19 cellular contexts compared by ENCODE assay signal in genomic region chr1:3930696-3931309, GRCh38. TPM values are rescaled to one million over a fixed set of nuclear protein-coding genes. Genes with fewer than 3 reads are reported as not detected.
DNase-seq lines count a peak whose midpoint lies in the region; ATAC-seq, FAIRE-seq and TF ChIP-seq lines count a peak whose summit lies in the region.
"Had no signal": no experiment of that assay in that cellular context is flagged by ENCODE, and none has a peak within 500 bp of the region (broad histone marks: within the 10 kb centered on the region; RNA-seq: fewer than 3 reads in every experiment).

No MANE protein-coding gene starts in this region.

- H3K4me3 Mint-ChIP-seq in activated naive CD4-positive, alpha-beta T cell treated with anti-CD3 and anti-CD28 coated beads, Interleukin-2, amount 50 U/mL, for 24 hours = no peak overlapping the region
- no peak overlapping the region for H3K4me3 Mint-ChIP-seq in WTC11
- no peak overlapping the region for H3K4me3 Mint-ChIP-seq in activated naive CD4-positive, alpha-beta T cell treated with anti-CD3 and anti-CD28 coated beads for 36 hours

- intact Hi-C loops in K562 (cut with micrococcal nuclease) = no loop called here
- intact Hi-C loops in activated naive CD4-positive, alpha-beta T cell treated with anti-CD3 and anti-CD28 coated beads for 36 hours (cut with micrococcal nuclease) = no loop called here

- H4K20me1 ChIP-seq in K562 (replicated peaks; ENCODE audit: control insufficient read depth, insufficient read depth, low read length) = no peaks in the 10 kb centered on the region; the same call in 1 of the 2 replicates
- no peaks in the 10 kb centered on the region for H4K20me1 ChIP-seq in osteoblast (ENCODE audit: insufficient read depth, low read length)
- H4K20me1 ChIP-seq: BLaER1 had no signal

- no peaks in the 10 kb centered on the region for H3K4me1 Mint-ChIP-seq in activated naive CD4-positive, alpha-beta T cell treated with anti-CD3 and anti-CD28 coated beads, Interleukin-2, amount 50 U/mL, for 24 hours
- no peaks in the 10 kb centered on the region for H3K4me1 Mint-ChIP-seq in WTC11
- no peaks in the 10 kb centered on the region for H3K4me1 Mint-ChIP-seq in activated naive CD4-positive, alpha-beta T cell treated with anti-CD3 and anti-CD28 coated beads for 36 hours (ENCODE audit: low read depth)

- 6% methylated on average over 12 of the region's 12 CpGs for WGBS in K562 (ENCODE audit: insufficient coverage, low coverage, missing lambda C conversion rate)

- H3K4me3 ChIP-seq in K562 = no peak overlapping the region
- no peak overlapping the region for H3K4me3 ChIP-seq in osteoblast (ENCODE audit: insufficient read depth, low read length)
- H3K4me3 ChIP-seq: A549, BLaER1 had no signal

- H3K4me1 ChIP-seq in K562 (replicated peaks in 1 of 2; ENCODE audit: control insufficient read depth in 2 of 2, insufficient read depth in 2 of 2, low read length in 2 of 2) = peaks cover 0 to 3% of the 10 kb centered on the region in 2 experiments; a peak in 1 of 5 replicates
- H3K4me1 ChIP-seq in foreskin keratinocyte = no peaks in the 10 kb centered on the region
- H3K4me1 ChIP-seq in osteoblast (ENCODE audit: insufficient read depth, low read length) = no peaks in the 10 kb centered on the region
- H3K4me1 ChIP-seq: A549, BLaER1 had no signal

- peaks cover 8% of the 10 kb centered on the region for H3K27me3 Mint-ChIP-seq in activated naive CD4-positive, alpha-beta T cell treated with anti-CD3 and anti-CD28 coated beads, Interleukin-2, amount 50 U/mL, for 24 hours
- H3K27me3 Mint-ChIP-seq in WTC11 (ENCODE audit: low read depth) = peaks cover 31% of the 10 kb centered on the region
- H3K27me3 Mint-ChIP-seq in activated naive CD4-positive, alpha-beta T cell treated with anti-CD3 and anti-CD28 coated beads for 36 hours (ENCODE audit: low read depth) = peaks cover 2% of the 10 kb centered on the region

- H3K27ac ChIP-seq in K562 (ENCODE audit: extremely low read depth, low read depth, low read length) (no peak overlapping the region), foreskin keratinocyte (no peak overlapping the region), osteoblast (ENCODE audit: low read depth, low read length) (no peak overlapping the region)
- H3K27ac ChIP-seq: A549, BLaER1, KMS-11 had no signal

- POLR2A ChIA-PET in K562 (lab: Yijun Ruan, JAX) = interaction anchor here (0.6 to 1.1 kb wide), 2 partner anchors 10 to 184 kb away, joined by 4 to 6 read pairs; no protein-coding TSS in a partner anchor
- POLR2A ChIA-PET in WTC11 (lab: Charles Lee) = no interaction called here

- in situ Hi-C loops in K562 (cut with MboI) = no loop called here

- H3K9me1 ChIP-seq in K562 (ENCODE audit: control insufficient read depth, insufficient read depth, low read length) = no peaks in the 10 kb centered on the region

- H3K79me2 ChIP-seq in K562 (ENCODE audit: control insufficient read depth, insufficient read depth, low read length) (no peaks in the 10 kb centered on the region), osteoblast (ENCODE audit: insufficient read depth, low read length) (no peaks in the 10 kb centered on the region)

- BruUV-seq in K562 (replicated peaks; lab: Mats Ljungman, UMichigan) = no TSS peak

- no peak for TF ChIP-seq RAD21 in K562 (CRISPR knock-in tag; conservative IDR thresholded peaks at IDR 0.05 in 1 of 2, IDR thresholded peaks at IDR 0.05 in 1 of 2)

- H3K27ac Mint-ChIP-seq in activated naive CD4-positive, alpha-beta T cell treated with anti-CD3 and anti-CD28 coated beads, Interleukin-2, amount 50 U/mL, for 24 hours = peak overlapping the region; percentile 53
- H3K27ac Mint-ChIP-seq in WTC11 = no peak overlapping the region
- no peak overlapping the region for H3K27ac Mint-ChIP-seq in activated naive CD4-positive, alpha-beta T cell treated with anti-CD3 and anti-CD28 coated beads for 36 hours

- H3K4me2 ChIP-seq in K562 (ENCODE audit: insufficient read depth, low read length) = no peak overlapping the region
- H3K4me2 ChIP-seq in osteoblast (ENCODE audit: insufficient read depth, low read length) = no peak overlapping the region
- H3K4me2 ChIP-seq: A549, BLaER1, KMS-11 had no signal

- ATAC-seq in K562 (peak; percentile 63), foreskin keratinocyte (peak; percentile 9), WTC11 (no peak)
- ATAC-seq: A549 had no signal

- FAIRE-seq in K562 (lab: Jason Lieb, UNC) = no peak
- FAIRE-seq: A549 had no signal

- H3K27me3 ChIP-seq in K562 (ENCODE audit: control insufficient read depth in 2 of 2, insufficient read depth in 2 of 2, low read length in 2 of 2) (peaks cover 26 to 40% of the 10 kb centered on the region in 2 experiments; a peak in 4 of 5 replicates), foreskin keratinocyte (no peaks in the 10 kb centered on the region), osteoblast (ENCODE audit: insufficient read depth, low read length) (no peaks in the 10 kb centered on the region)
- H3K27me3 ChIP-seq: BLaER1 had no signal

- H2AFZ ChIP-seq in K562 (ENCODE audit: low read depth, low read length) = no peak overlapping the region
- H2AFZ ChIP-seq in osteoblast (ENCODE audit: low read length) = no peak overlapping the region

- TF ChIP-seq EP300 in K562 (IDR thresholded peaks at IDR 0.05; ENCODE audit: low read length) = no peak

- no peak for TF ChIP-seq POLR2A in K562 (conservative IDR thresholded peaks at IDR 0.05)

- TF ChIP-seq CTCF in K562 (IDR thresholded peaks at IDR 0.05 in 2 of 3, conservative IDR thresholded peaks at IDR 0.05 in 1 of 3; ENCODE audit: insufficient read depth in 2 of 3, low read depth in 1 of 3, low read length in 3 of 3) = no peak
- no peak for TF ChIP-seq CTCF in foreskin keratinocyte (conservative IDR thresholded peaks at IDR 0.05)
- no peak for TF ChIP-seq CTCF in osteoblast (IDR thresholded peaks at IDR 0.05; ENCODE audit: extremely low read depth, low read depth, low read length)
- TF ChIP-seq CTCF in WTC11 (IDR thresholded peaks at IDR 0.05) = no peak

- H3K36me3 ChIP-seq in K562 (ENCODE audit: control insufficient read depth, insufficient read depth, low read length) (no peaks in the 10 kb centered on the region), osteoblast (ENCODE audit: insufficient read depth, low read length) (no peaks in the 10 kb centered on the region)
- H3K36me3 ChIP-seq: BLaER1 had no signal

- DNase-seq in activated naive CD4-positive, alpha-beta T cell treated with anti-CD3 and anti-CD28 coated beads, Interleukin-2, amount 50 U/mL, for 16 hours = no peak
- DNase-seq in K562 (ENCODE audit: extremely low read depth in 1 of 4, low spot score in 3 of 4) (no peak), foreskin keratinocyte (no peak), osteoblast (ENCODE audit: insufficient read length, low spot score, missing footprints) (peak; percentile 68), iPS-NIHi11 (ENCODE audit: low spot score) (no peak), WTC11 (ENCODE audit: low spot score) (no peak)
- no peak for DNase-seq in activated naive CD4-positive, alpha-beta T cell treated with anti-CD3 and anti-CD28 coated beads for 36 hours
- DNase-seq: Calu3; CD4-positive, alpha-beta memory T cell; DMS79; MV-4-11; NCI-H1694 treated with DMSO at 0.1 percent for 48 hours; NCI-H748 treated with DMSO at 0.1 percent for 48 hours; NK-92 treated with Interleukin-12 subunit alpha and Interleukin-12 subunit beta, amount 100 ng/mL, for 24 hours; SHP77 treated with DMSO at 0.1 percent for 48 hours had no signal

- H3K9me3 ChIP-seq in K562 (replicated peaks; ENCODE audit: control insufficient read depth, insufficient read depth, low read depth, low read length) (peaks cover 2% of the 10 kb centered on the region), osteoblast (ENCODE audit: low read depth, low read length) (no peaks in the 10 kb centered on the region)
- H3K9me3 ChIP-seq: A549, BLaER1 had no signal

- no peaks in the 10 kb centered on the region for H3K9me3 Mint-ChIP-seq in activated naive CD4-positive, alpha-beta T cell treated with anti-CD3 and anti-CD28 coated beads, Interleukin-2, amount 50 U/mL, for 24 hours
- peaks cover 92% of the 10 kb centered on the region for H3K9me3 Mint-ChIP-seq in WTC11
- peaks cover 6% of the 10 kb centered on the region for H3K9me3 Mint-ChIP-seq in activated naive CD4-positive, alpha-beta T cell treated with anti-CD3 and anti-CD28 coated beads for 36 hours

- CTCF ChIA-PET in K562 (lab: Yijun Ruan, JAX; ENCODE audit: low intra/inter-chr PET ratio) (no interaction called here), WTC11 (lab: Charles Lee) (no interaction called here)
- CTCF ChIA-PET in activated naive CD4-positive, alpha-beta T cell treated with anti-CD3 and anti-CD28 coated beads for 36 hours (lab: Charles Lee) = no interaction called here

- no peaks in the 10 kb centered on the region for H3K36me3 Mint-ChIP-seq in activated naive CD4-positive, alpha-beta T cell treated with anti-CD3 and anti-CD28 coated beads, Interleukin-2, amount 50 U/mL, for 24 hours
- peaks cover 80% of the 10 kb centered on the region for H3K36me3 Mint-ChIP-seq in WTC11
- no peaks in the 10 kb centered on the region for H3K36me3 Mint-ChIP-seq in activated naive CD4-positive, alpha-beta T cell treated with anti-CD3 and anti-CD28 coated beads for 36 hours (ENCODE audit: low read depth)
- H3K36me3 Mint-ChIP-seq: CD4-positive, alpha-beta memory T cell had no signal

- no peak overlapping the region for H3K9ac ChIP-seq in K562 (ENCODE audit: insufficient read depth in 1 of 2, low read depth in 2 of 2, low read length in 2 of 2)
- H3K9ac ChIP-seq: BLaER1, KMS-11 had no signal

RNA-seq across cellular contexts. Expression of gene C1orf174, which starts 30.7 kb away (rescaled TPM):
- total RNA-seq in K562 (2011; cell fraction: chromatin; rRNA removed; ENCODE audit: low replicate concordance) = 67.9 and 71.3 TPM in 2 replicates
- total RNA-seq in K562 (2011; cell fraction: nucleolus; rRNA removed) = 55.2 and 56.6 TPM in 2 replicates
- total RNA-seq in K562 (2011; cell fraction: nucleoplasm; rRNA removed) = 62.5 and 62.9 TPM in 2 replicates
- total RNA-seq in K562 (2014; rRNA removed) (41.6 and 58.8 TPM in 2 replicates), K562 (2014; rRNA removed; fragmentation: Illumina TruSeq; extraction: Trizol) (37.8 and 46.3 TPM in 2 replicates), K562 (2015; rRNA removed; fragmentation: Illumina TruSeq; extraction: Trizol) (51.0 and 55.6 TPM in 2 replicates), K562 (2021) (38.5 and 40.8 TPM in 2 replicates), foreskin keratinocyte (35.7 and 41.1 TPM in 2 replicates), osteoblast (27.1 and 29.3 TPM in 2 replicates), WTC11 (2021) (24.2 to 25.2 TPM (median 25.1 TPM) in 3 replicates)
- polyA plus RNA-seq in K562 (2011; rRNA removed) (45.4 and 50.7 TPM in 2 replicates), K562 (2014; fragmentation: Illumina TruSeq; extraction: Trizol) (48.5 and 64.9 TPM in 2 replicates), K562 (2014; fragmentation: Nextera tagmentation; extraction: Ambion mirVana) (10 to 100 TPM; 42.0 to 50.2 TPM), K562 (2014; rRNA removed) (43.0 and 54.5 TPM in 2 replicates), foreskin keratinocyte (27.5 and 32.8 TPM in 2 replicates)
- polyA plus RNA-seq in K562 (2011; cell fraction: cytosol; rRNA removed) = 54.4 and 66.4 TPM in 2 replicates
- 64.9 and 66.7 TPM in 2 replicates for polyA plus RNA-seq in K562 (2011; cell fraction: nucleus; rRNA removed)
- 27.1 and 50.1 TPM in 2 replicates for polyA plus RNA-seq in K562 (2012)
- 30.5 and 39.9 TPM in 2 replicates for polyA minus RNA-seq in K562 (2011; rRNA and poly(A)+ RNA removed)
- polyA minus RNA-seq in K562 (2011; cell fraction: cytosol; rRNA and poly(A)+ RNA removed) = 24.3 and 27.7 TPM in 2 replicates
- 11.7 and 18.7 TPM in 2 replicates for polyA minus RNA-seq in K562 (2011; cell fraction: nucleus; rRNA and poly(A)+ RNA removed)
- 10 to 100 TPM; 29.5 to 30.6 TPM for total RNA-seq in activated naive CD4-positive, alpha-beta T cell treated with anti-CD3 and anti-CD28 coated beads for 36 hours
